1 cellular context compared by ENCODE assay signal in the genomic region with DNA sequence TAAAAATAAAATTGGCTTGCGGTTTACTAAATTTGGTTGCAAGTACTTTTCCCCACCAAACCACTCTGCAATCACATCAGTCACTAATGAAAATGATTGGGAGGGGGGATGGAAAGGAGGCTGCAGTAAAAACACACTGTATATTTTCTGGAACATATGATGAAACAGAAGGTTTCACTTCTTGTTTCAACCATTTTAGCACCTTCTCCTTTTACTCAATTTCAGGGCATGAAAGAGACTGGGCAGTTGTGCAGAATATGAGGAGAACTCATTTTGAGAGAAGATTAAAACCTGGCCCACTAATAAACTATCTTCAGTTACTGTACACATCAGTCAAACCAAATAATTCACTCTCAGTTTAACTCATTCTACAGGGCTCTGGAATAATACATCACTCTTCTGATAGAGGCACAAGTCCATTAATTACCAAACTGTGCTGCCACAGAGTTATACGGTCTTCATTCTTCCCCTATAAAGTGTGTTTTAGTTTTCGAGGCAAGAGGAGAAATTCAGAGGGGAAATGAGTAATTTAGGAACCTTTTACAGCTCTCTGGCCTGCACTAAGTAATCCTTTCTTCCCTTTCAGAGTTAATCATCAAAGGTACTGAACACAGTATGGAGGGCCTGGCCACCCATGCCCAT.
TF ChIP-seq lines count a peak whose summit lies in the region.

No MANE protein-coding gene starts in this region.

TF ChIP-seq in GM12878, 131 proteins besides CTCF, POLR2A, EP300 and RAD21 (continued from another document):
- TF ChIP-seq, protein P1, sequence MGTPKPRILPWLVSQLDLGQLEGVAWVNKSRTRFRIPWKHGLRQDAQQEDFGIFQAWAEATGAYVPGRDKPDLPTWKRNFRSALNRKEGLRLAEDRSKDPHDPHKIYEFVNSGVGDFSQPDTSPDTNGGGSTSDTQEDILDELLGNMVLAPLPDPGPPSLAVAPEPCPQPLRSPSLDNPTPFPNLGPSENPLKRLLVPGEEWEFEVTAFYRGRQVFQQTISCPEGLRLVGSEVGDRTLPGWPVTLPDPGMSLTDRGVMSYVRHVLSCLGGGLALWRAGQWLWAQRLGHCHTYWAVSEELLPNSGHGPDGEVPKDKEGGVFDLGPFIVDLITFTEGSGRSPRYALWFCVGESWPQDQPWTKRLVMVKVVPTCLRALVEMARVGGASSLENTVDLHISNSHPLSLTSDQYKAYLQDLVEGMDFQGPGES (IDR thresholded peaks at IDR 0.05): no peak
- TF ChIP-seq BMI1 (IDR thresholded peaks at IDR 0.05; ENCODE audit: borderline replicate concordance): peak; percentile 80
- peak; percentile 89 for TF ChIP-seq BCL11A (IDR thresholded peaks at IDR 0.05; ENCODE audit: low read depth, low read length)
- peak; percentile 52 for TF ChIP-seq NBN (IDR thresholded peaks at IDR 0.05)
- peak; percentile 80 for TF ChIP-seq CREM (IDR thresholded peaks at IDR 0.05; ENCODE audit: low read depth)
- no peak for TF ChIP-seq SMAD1 (IDR thresholded peaks at IDR 0.05; ENCODE audit: low read depth, partially characterized antibody)
- no peak for TF ChIP-seq LARP7 (IDR thresholded peaks at IDR 0.05)
- peak; percentile 99 for TF ChIP-seq TCF7 (IDR thresholded peaks at IDR 0.05; ENCODE audit: borderline replicate concordance)
- no peak for TF ChIP-seq KLF5 (IDR thresholded peaks at IDR 0.05; ENCODE audit: partially characterized antibody)
- no peak for TF ChIP-seq MYC (IDR thresholded peaks at IDR 0.05; ENCODE audit: insufficient read depth, insufficient read length, insufficient replicate concordance, low read length, severe bottlenecking)
- TF ChIP-seq PML (IDR thresholded peaks at IDR 0.05; ENCODE audit: low read length): peak; percentile 82
- 0 out of 2 replicates have a peak, but pooled peaks have one; percentile 8 for TF ChIP-seq RAD51 (IDR thresholded peaks at IDR 0.05)
- peak; percentile 44; the same call in 1 of the 3 replicates for TF ChIP-seq POU2F2 (IDR thresholded peaks at IDR 0.05; ENCODE audit: borderline replicate concordance, low read depth, low read length)
- peak; percentile 92; the same call in 1 of the 2 replicates for TF ChIP-seq ZBED1 (IDR thresholded peaks at IDR 0.05; ENCODE audit: borderline replicate concordance)
- no peak for TF ChIP-seq RBBP5 (conservative IDR thresholded peaks at IDR 0.05)
- TF ChIP-seq, protein P2, sequence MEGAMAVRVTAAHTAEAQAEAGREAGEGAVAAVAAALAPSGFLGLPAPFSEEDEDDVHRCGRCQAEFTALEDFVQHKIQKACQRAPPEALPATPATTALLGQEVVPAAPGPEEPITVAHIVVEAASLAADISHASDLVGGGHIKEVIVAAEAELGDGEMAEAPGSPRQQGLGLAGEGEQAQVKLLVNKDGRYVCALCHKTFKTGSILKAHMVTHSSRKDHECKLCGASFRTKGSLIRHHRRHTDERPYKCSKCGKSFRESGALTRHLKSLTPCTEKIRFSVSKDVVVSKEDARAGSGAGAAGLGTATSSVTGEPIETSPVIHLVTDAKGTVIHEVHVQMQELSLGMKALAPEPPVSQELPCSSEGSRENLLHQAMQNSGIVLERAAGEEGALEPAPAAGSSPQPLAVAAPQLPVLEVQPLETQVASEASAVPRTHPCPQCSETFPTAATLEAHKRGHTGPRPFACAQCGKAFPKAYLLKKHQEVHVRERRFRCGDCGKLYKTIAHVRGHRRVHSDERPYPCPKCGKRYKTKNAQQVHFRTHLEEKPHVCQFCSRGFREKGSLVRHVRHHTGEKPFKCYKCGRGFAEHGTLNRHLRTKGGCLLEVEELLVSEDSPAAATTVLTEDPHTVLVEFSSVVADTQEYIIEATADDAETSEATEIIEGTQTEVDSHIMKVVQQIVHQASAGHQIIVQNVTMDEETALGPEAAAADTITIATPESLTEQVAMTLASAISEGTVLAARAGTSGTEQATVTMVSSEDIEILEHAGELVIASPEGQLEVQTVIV (IDR thresholded peaks at IDR 0.05; ENCODE audit: borderline replicate concordance, partially characterized antibody): no peak
- peak in 1 of 2 experiments; percentile 86; a peak in 2 of 4 replicates for TF ChIP-seq ETV6 (conservative IDR thresholded peaks at IDR 0.05 in 1 of 2, IDR thresholded peaks at IDR 0.05 in 1 of 2; ENCODE audit: borderline replicate concordance in 1 of 2, low read depth in 1 of 2)
- TF ChIP-seq IKZF1 (conservative IDR thresholded peaks at IDR 0.05): peak; percentile 93
- no peak for TF ChIP-seq EGR1 (IDR thresholded peaks at IDR 0.05; ENCODE audit: borderline replicate concordance in 1 of 2, low read depth in 2 of 2, low read length in 2 of 2)
- TF ChIP-seq NR2F1 (conservative IDR thresholded peaks at IDR 0.05): peak; percentile 75; the same call in 1 of the 2 replicates
TF ChIP-seq in GM12878: peak in this region for 49.
